Comparison of ENCODE assay signal across 8 cellular contexts in genomic region chr1:228405979-228406265, GRCh38. TPM values are rescaled to one million over a fixed set of nuclear protein-coding genes. Genes with fewer than 3 reads are reported as not detected.
DNase-seq lines count a peak whose midpoint lies in the region; ATAC-seq, FAIRE-seq and TF ChIP-seq lines count a peak whose summit lies in the region.

No MANE protein-coding gene starts in this region.

- DNase-seq in HK-2 (ENCODE audit: unreplicated experiment) = peak; percentile 40
- no peak for DNase-seq in breast epithelium (ENCODE audit: low spot score in 2 of 2)
- DNase-seq in H54 (ENCODE audit: insufficient read length, low spot score) = no peak
- DNase-seq in AG08396 (ENCODE audit: low spot score) = no peak
- no peak for DNase-seq in COR-L47 (lab: John Stamatoyannopoulos, UW)

- peak overlapping the region; percentile 92 for H2AFZ ChIP-seq in ACC112 (ENCODE audit: low read length, unreplicated experiment)

- intact Hi-C loops in breast epithelium (cut with DNase I; ENCODE audit: low total_unique reads) = no loop called here

- H3K4me1 ChIP-seq in ACC112 (ENCODE audit: control insufficient read depth, insufficient read depth, low read length, unreplicated experiment) (peaks cover 27% of the 10 kb centered on the region), breast epithelium (peaks cover 9 to 21% of the 10 kb centered on the region in 2 donors), mesodermal cell (ENCODE audit: control insufficient read depth, insufficient read depth, low read length, poor library complexity, severe bottlenecking) (peaks cover 16% of the 10 kb centered on the region)

- H3K4me3 ChIP-seq in ACC112 (ENCODE audit: low read depth, low read length) (peak overlapping the region; percentile 99), breast epithelium (peak overlapping the region; percentile 91 to 98 (median 94)), mesodermal cell (ENCODE audit: extremely low read depth, insufficient read depth, low read length, poor library complexity, severe bottlenecking) (peak overlapping the region; percentile 97)

- H3K27ac ChIP-seq in ACC112 (ENCODE audit: low read depth, low read length) = no peak overlapping the region
- H3K27ac ChIP-seq in breast epithelium = peak overlapping the region; percentile 79 to 80
- no peak overlapping the region for H3K27ac ChIP-seq in mesodermal cell (ENCODE audit: low read depth, low read length, severe bottlenecking)

- H3K36me3 ChIP-seq in ACC112 (ENCODE audit: insufficient read depth, low read length) (no peaks in the 10 kb centered on the region), breast epithelium (no peaks in the 10 kb centered on the region), mesodermal cell (ENCODE audit: control insufficient read depth, insufficient read depth, low read length) (peaks cover 38% of the 10 kb centered on the region)

- no peaks in the 10 kb centered on the region for H3K27me3 ChIP-seq in ACC112 (ENCODE audit: insufficient read depth, low read length)
- H3K27me3 ChIP-seq in breast epithelium = no peaks in the 10 kb centered on the region

- TF ChIP-seq POLR2A in breast epithelium (IDR thresholded peaks at IDR 0.05) (no peak), H54 (IDR thresholded peaks at IDR 0.05; ENCODE audit: low read depth, low read length) (no peak)

- no peak for TF ChIP-seq CTCF in breast epithelium (IDR thresholded peaks at IDR 0.05)

- H3K9me3 ChIP-seq in breast epithelium (no peaks in the 10 kb centered on the region), mesodermal cell (ENCODE audit: control insufficient read depth, low read length) (no peaks in the 10 kb centered on the region)

- ATAC-seq in GM19397 (IDR thresholded peaks at IDR 0.05; ENCODE audit: unreplicated experiment) = peak; percentile 31

- no peak for FAIRE-seq in H54 (lab: Jason Lieb, UNC)

- H3K79me2 ChIP-seq in ACC112 (ENCODE audit: control insufficient read depth, insufficient read depth, low read length, unreplicated experiment) = peaks cover 69% of the 10 kb centered on the region

- 0% methylated on average over 7 to 21 of the region's 25 CpGs for WGBS in mesodermal cell (ENCODE audit: insufficient coverage in 2 of 2), 2 experiments

RNA-seq across cellular contexts. Expression of gene TRIM11, which starts 0.7 kb away (rescaled TPM):
- total RNA-seq in breast epithelium = 10 to 100 TPM; 17.0 to 17.7 (median 17.3) TPM
- polyA plus RNA-seq in mesodermal cell (2013, experiment 1 of 2) = 19.8 TPM
- polyA plus RNA-seq in mesodermal cell (2013, experiment 2 of 2) = 16.2 TPM

RNA-seq across cellular contexts. Expression of gene TRIM17, which starts 10.7 kb away (rescaled TPM):
- total RNA-seq in breast epithelium = 1 to 10 TPM in 2 of 3 donors, not detected in 1; 7.3 to 9.5 TPM
- polyA plus RNA-seq in mesodermal cell (2013, experiment 1 of 2) = 3.3 TPM
- 3.7 TPM for polyA plus RNA-seq in mesodermal cell (2013, experiment 2 of 2)

Comparison
In these comparisons a context has a peak if more than half of its experiments do, and no peak if none do; other contexts are left out.
1. H3K27ac ChIP-seq: peak in breast epithelium (2 of 2); none in ACC112 (single experiment) and mesodermal cell (single experiment).
2. Peak in every context shown above with its lines, with median percentiles within 50 percentile points of each other: H3K4me3 ChIP-seq.